ENCODE assay signal across 22 cellular contexts in the genomic region with DNA sequence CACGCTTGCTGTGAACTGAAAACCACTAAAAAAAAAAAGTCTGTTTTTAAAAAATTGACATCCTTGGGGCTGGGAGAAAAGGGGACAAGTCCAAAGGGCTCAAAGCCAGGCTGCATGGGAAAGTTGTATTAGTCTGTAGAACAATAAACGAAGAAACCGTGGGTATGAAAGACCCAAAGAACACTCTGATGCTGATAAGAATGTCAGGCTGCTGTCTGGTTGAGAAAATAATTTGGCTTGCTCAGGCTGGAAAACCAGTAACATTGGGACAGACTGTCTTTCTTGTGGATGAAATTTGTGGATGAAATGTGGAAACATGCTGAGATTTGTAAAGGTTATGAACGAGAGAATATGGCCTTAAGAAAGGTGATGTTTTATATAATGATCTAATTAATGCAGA.
"Had no signal": no experiment of that assay in that cellular context is flagged by ENCODE, and none has a peak within 500 bp of the region (broad histone marks: within the 10 kb centered on the region; RNA-seq: fewer than 3 reads in every experiment).

No MANE protein-coding gene starts in this region.

- H3K36me3 ChIP-seq: pancreas, prostate gland, stomach, transverse colon had no signal

- DNase-seq: activated CD4-positive, alpha-beta T cell treated with anti-CD3 and anti-CD28 coated beads for 4 hours; activated CD4-positive, alpha-beta T cell treated with anti-CD3 and anti-CD28 coated beads, Interleukin-2, amount 50 U/mL, for 4 hours; activated naive CD4-positive, alpha-beta T cell; activated T-cell treated with anti-CD3 and anti-CD28 coated beads for 4 hours; activated T-cell treated with anti-CD3 and anti-CD28 coated beads, Interleukin-2, amount 50 U/mL, for 72 hours; anterior cingulate cortex; body of pancreas; cerebellar nuclear complex; endodermal cell; foreskin keratinocyte; pancreas; stimulated activated CD4-positive, alpha-beta T cell treated with anti-CD3 and anti-CD28 coated beads, Interleukin-15, amount 100 ng/mL, for 24 hours; stimulated activated CD4-positive, alpha-beta T cell treated with anti-CD3 and anti-CD28 coated beads, Interleukin-2, amount 100 ng/mL, for 24 hours; stimulated activated naive B cell treated with anti-CD40 and anti-IgM and Interleukin-4, amounts not matched to agents 10 μg/mL and 1 μg/mL and 100 μg/mL, for 72 hours; stomach; transverse colon had no signal

- FAIRE-seq: pancreas, TTC549 had no signal

- H3K4me3 ChIP-seq: body of pancreas, lung, pancreas, prostate gland, stomach, transverse colon had no signal

- ATAC-seq: esophagus mucosa, foreskin keratinocyte, left lobe of liver had no signal

- H3K9me3 ChIP-seq: body of pancreas, pancreas, prostate gland, stomach, transverse colon had no signal

- H3K4me1 ChIP-seq: body of pancreas, pancreas, prostate gland had no signal

- H3K27ac ChIP-seq: body of pancreas, foreskin keratinocyte, pancreas, prostate gland, stomach, transverse colon, VCaP had no signal

- H3K27me3 ChIP-seq: body of pancreas, foreskin keratinocyte, pancreas, stomach, transverse colon had no signal
